2 cellular contexts compared by ENCODE assay signal in the genomic region with DNA sequence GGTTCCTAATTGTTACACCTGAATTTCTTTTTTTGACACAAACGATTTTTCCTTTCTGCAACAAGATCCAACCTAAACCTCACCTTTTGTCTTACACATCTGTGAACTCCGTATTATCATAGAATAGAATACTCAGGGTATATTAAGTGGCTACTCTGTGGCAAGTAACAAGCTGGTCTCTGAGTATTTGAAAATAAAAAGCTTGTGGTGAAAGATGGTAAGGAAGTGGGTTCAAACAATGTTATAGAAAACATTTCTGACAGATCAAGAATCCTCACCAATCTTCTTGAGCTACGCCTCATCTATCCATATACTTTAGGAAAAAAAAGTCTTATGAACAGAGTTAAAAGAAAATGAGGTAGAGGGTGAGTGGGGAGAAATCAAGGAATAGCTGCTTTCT.
TF ChIP-seq lines count a peak whose summit lies in the region.

No MANE protein-coding gene starts in this region.

TF ChIP-seq in SK-N-SH, 30 proteins besides CTCF, POLR2A, EP300 and RAD21 (continued from another document):
- no peak for TF ChIP-seq MAX (IDR thresholded peaks at IDR 0.05; ENCODE audit: low read depth)
- no peak for TF ChIP-seq CHD2 (IDR thresholded peaks at IDR 0.05; ENCODE audit: low read length, partially characterized antibody)
- TF ChIP-seq FOXM1 (IDR thresholded peaks at IDR 0.05; ENCODE audit: low read depth) = no peak
- TF ChIP-seq RCOR1 (IDR thresholded peaks at IDR 0.05; ENCODE audit: low read length) = no peak
- no peak for TF ChIP-seq JUND (IDR thresholded peaks at IDR 0.05)
- TF ChIP-seq ELF1 (IDR thresholded peaks at IDR 0.05) = no peak
- TF ChIP-seq SMC3 (IDR thresholded peaks at IDR 0.05; ENCODE audit: low read depth, low read length) = no peak
- TF ChIP-seq, protein P1, sequence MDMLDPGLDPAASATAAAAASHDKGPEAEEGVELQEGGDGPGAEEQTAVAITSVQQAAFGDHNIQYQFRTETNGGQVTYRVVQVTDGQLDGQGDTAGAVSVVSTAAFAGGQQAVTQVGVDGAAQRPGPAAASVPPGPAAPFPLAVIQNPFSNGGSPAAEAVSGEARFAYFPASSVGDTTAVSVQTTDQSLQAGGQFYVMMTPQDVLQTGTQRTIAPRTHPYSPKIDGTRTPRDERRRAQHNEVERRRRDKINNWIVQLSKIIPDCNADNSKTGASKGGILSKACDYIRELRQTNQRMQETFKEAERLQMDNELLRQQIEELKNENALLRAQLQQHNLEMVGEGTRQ (IDR thresholded peaks at IDR 0.05; ENCODE audit: borderline replicate concordance, low read depth, low read length) = no peak
- TF ChIP-seq RXRA (IDR thresholded peaks at IDR 0.05; ENCODE audit: borderline replicate concordance, low read depth) = no peak
- no peak for TF ChIP-seq IRF3 (IDR thresholded peaks at IDR 0.05; ENCODE audit: low read depth, low read length)
- no peak for TF ChIP-seq FOSL2 (IDR thresholded peaks at IDR 0.05; ENCODE audit: borderline replicate concordance, low read depth)
- no peak for TF ChIP-seq GATA2 (CRISPR knock-in tag; IDR thresholded peaks at IDR 0.05)
- TF ChIP-seq RFX5 (IDR thresholded peaks at IDR 0.05; ENCODE audit: low read length) = no peak
- TF ChIP-seq, protein P2, sequence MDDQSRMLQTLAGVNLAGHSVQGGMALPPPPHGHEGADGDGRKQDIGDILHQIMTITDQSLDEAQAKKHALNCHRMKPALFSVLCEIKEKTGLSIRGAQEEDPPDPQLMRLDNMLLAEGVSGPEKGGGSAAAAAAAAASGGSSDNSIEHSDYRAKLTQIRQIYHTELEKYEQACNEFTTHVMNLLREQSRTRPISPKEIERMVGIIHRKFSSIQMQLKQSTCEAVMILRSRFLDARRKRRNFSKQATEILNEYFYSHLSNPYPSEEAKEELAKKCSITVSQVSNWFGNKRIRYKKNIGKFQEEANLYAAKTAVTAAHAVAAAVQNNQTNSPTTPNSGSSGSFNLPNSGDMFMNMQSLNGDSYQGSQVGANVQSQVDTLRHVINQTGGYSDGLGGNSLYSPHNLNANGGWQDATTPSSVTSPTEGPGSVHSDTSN (IDR thresholded peaks at IDR 0.05) = no peak
- TF ChIP-seq ZBTB33 (IDR thresholded peaks at IDR 0.05; ENCODE audit: borderline replicate concordance, low read depth) = no peak

TF ChIP-seq in SK-N-SH treated with all-trans-retinoic acid at 6 μM for 48 hours, 23 proteins besides CTCF, POLR2A, EP300 and RAD21 (continued from another document):
- TF ChIP-seq, protein P3, sequence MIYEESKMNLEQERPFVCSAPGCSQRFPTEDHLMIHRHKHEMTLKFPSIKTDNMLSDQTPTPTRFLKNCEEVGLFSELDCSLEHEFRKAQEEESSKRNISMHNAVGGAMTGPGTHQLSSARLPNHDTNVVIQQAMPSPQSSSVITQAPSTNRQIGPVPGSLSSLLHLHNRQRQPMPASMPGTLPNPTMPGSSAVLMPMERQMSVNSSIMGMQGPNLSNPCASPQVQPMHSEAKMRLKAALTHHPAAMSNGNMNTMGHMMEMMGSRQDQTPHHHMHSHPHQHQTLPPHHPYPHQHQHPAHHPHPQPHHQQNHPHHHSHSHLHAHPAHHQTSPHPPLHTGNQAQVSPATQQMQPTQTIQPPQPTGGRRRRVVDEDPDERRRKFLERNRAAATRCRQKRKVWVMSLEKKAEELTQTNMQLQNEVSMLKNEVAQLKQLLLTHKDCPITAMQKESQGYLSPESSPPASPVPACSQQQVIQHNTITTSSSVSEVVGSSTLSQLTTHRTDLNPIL (CRISPR knock-in tag; IDR thresholded peaks at IDR 0.05; ENCODE audit: low read depth) = no peak
- TF ChIP-seq ZC3H10 (CRISPR knock-in tag; IDR thresholded peaks at IDR 0.05) (no peak), ESRRG (CRISPR knock-in tag; IDR thresholded peaks at IDR 0.05) (no peak), GLIS3 (CRISPR knock-in tag; IDR thresholded peaks at IDR 0.05) (no peak), ZNF70 (CRISPR knock-in tag; IDR thresholded peaks at IDR 0.05) (no peak), RARB (CRISPR knock-in tag; IDR thresholded peaks at IDR 0.05) (no peak), TOX (CRISPR knock-in tag; IDR thresholded peaks at IDR 0.05; ENCODE audit: borderline replicate concordance) (no peak)
